Comparison of ENCODE assay signal across 1 cellular context in the genomic region with DNA sequence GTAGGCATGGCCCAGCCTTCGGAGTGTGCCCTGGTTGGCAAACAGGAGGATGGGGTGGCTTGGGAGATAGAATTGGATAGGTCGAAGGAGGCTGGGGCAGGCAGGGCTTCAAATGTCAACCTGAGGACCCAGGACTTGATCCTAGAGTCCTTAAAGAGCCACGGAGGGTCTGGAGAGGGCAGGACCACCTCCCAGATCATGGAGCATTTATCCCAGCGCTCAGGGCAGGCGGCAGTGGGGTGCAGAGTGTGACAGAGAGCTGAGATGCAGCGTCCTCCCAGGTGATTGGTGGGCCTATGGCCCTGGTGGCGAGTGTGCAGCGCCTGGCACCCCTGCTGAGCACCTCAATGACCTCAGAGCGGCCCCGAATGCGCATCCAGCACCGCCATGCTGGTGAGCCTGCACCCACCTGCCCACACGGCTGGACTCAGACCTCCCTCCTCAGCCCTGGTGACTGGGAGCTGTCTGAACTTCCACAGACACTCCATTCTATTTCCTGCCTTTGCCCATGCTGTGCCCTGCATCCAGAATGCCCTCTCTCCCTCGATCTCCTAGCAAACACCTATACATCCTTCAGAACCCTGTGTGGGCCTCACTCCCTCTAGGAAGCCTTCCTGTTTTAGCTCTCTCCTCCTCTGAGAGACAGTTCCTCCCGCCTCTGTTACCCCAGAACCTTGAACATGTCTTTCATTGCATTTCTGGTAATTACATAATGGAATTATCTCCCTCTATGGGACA.
TF ChIP-seq lines count a peak whose summit lies in the region.

No MANE protein-coding gene starts in this region.

TF ChIP-seq in H1, 55 proteins besides CTCF, POLR2A, EP300 and RAD21:
- TF ChIP-seq EZH2 (IDR thresholded peaks at IDR 0.05; ENCODE audit: low read depth, low read length, severe bottlenecking) = no peak
- TF ChIP-seq POU5F1 (IDR thresholded peaks at IDR 0.05; ENCODE audit: low read depth, low read length) = no peak
- no peak for TF ChIP-seq TAF1 (IDR thresholded peaks at IDR 0.05; ENCODE audit: low read depth, low read length)
- TF ChIP-seq CTBP2 (IDR thresholded peaks at IDR 0.05; ENCODE audit: borderline replicate concordance, insufficient read depth, insufficient read length, low read length) = no peak
- no peak for TF ChIP-seq BCL11A (IDR thresholded peaks at IDR 0.05; ENCODE audit: low read depth in 2 of 2, low read length in 2 of 2)
- TF ChIP-seq SAP30 (IDR thresholded peaks at IDR 0.05; ENCODE audit: insufficient read depth, insufficient replicate concordance, low read length) = no peak
- no peak for TF ChIP-seq EGR1 (IDR thresholded peaks at IDR 0.05; ENCODE audit: borderline replicate concordance, low read depth, low read length)
- no peak for TF ChIP-seq CBX5 (IDR thresholded peaks at IDR 0.05; ENCODE audit: low read depth, low read length)
- no peak for TF ChIP-seq JUN (IDR thresholded peaks at IDR 0.05; ENCODE audit: low read depth, low read length)
- TF ChIP-seq ASH2L (IDR thresholded peaks at IDR 0.05; ENCODE audit: low read length) = no peak
- TF ChIP-seq, protein P1, sequence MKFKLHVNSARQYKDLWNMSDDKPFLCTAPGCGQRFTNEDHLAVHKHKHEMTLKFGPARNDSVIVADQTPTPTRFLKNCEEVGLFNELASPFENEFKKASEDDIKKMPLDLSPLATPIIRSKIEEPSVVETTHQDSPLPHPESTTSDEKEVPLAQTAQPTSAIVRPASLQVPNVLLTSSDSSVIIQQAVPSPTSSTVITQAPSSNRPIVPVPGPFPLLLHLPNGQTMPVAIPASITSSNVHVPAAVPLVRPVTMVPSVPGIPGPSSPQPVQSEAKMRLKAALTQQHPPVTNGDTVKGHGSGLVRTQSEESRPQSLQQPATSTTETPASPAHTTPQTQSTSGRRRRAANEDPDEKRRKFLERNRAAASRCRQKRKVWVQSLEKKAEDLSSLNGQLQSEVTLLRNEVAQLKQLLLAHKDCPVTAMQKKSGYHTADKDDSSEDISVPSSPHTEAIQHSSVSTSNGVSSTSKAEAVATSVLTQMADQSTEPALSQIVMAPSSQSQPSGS (IDR thresholded peaks at IDR 0.05; ENCODE audit: low read length) = no peak
- TF ChIP-seq KDM5A (IDR thresholded peaks at IDR 0.05; ENCODE audit: low read length) = no peak
- TF ChIP-seq SP4 (IDR thresholded peaks at IDR 0.05; ENCODE audit: low read length) = no peak
- no peak for TF ChIP-seq SRF (IDR thresholded peaks at IDR 0.05; ENCODE audit: low read depth, low read length)
